19 cellular contexts compared by ENCODE assay signal in the genomic region with DNA sequence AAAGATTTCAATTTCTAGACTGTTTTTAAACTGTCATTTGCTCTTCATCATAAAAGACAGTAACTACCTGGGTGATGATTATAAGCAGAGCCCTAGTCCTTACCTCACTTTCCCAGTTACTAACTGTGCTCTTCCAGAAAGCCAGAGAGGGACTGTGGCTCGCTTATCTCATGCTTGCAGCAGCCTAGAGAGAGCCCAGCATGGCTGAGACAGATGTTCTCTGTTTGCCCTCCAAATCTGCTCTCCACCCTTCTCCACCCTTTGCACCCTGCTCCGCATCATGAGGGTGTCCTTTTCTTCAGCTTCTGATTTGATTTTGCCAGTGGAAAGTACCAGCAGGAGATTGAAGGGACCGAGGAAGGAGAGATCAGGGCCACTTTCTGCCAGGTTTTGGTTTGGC.
"Had no signal": no experiment of that assay in that cellular context is flagged by ENCODE, and none has a peak within 500 bp of the region (broad histone marks: within the 10 kb centered on the region; RNA-seq: fewer than 3 reads in every experiment).

No MANE protein-coding gene starts in this region.

- H3K27ac ChIP-seq: coronary artery, pancreas, psoas muscle, stomach, uterus had no signal

- H3K9me3 ChIP-seq: pancreas had no signal

- H3K4me3 ChIP-seq: coronary artery, lung, pancreas, psoas muscle, stomach, uterus had no signal

- H3K36me3 ChIP-seq: pancreas, stomach, uterus had no signal

- ATAC-seq: left colon, left ventricle myocardium superior, pancreas, psoas muscle, sciatic nerve had no signal

- H3K4me1 ChIP-seq: pancreas, psoas muscle, uterus had no signal

- H3K27me3 ChIP-seq: pancreas, stomach, uterus had no signal

- DNase-seq: effector CD4-positive, alpha-beta T cell; endodermal cell; foreskin melanocyte; head of caudate nucleus; hippocampal formation; left colon; left ventricle myocardium superior; mesenchymal stem cell; naive B cell; occipital lobe; pancreas; psoas muscle; retina; stimulated activated naive CD4-positive, alpha-beta T cell; stomach; uterus had no signal
